8 cellular contexts compared by ENCODE assay signal in the genomic region with DNA sequence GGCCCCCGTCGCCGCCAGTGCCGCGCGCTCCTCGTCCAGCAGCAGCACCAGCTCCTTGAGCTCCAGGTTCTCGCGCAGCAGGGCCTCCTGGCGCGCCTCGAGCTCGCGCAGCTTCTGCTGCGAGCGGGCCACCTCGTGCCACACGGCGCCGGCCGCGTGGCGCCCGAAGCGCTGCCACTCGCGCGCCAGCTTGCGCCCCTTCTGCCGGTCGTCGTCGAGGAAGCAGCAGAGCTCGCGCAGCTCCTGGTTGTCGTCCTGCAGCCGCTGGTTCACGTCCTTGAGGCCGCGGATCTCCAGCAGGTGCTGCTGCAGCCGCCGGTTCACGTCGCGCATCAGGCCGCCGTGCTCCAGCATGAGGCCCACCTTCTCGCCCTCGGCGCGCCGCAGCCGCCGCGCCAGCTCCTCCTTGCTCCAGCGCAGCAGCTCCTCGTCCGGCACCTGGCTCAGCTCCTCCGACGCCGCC. TPM values are rescaled to one million over a fixed set of nuclear protein-coding genes. Genes with fewer than 3 reads are reported as not detected.
DNase-seq lines count a peak whose midpoint lies in the region; ATAC-seq, FAIRE-seq and TF ChIP-seq lines count a peak whose summit lies in the region.

No MANE protein-coding gene starts in this region.

- no peak overlapping the region for H3K4me2 ChIP-seq in endothelial cell of umbilical vein (ENCODE audit: insufficient read depth, low read length)

- CTCF ChIA-PET in activated CD4-positive, alpha-beta memory T cell treated with anti-CD3 and anti-CD28 coated beads for 36 hours (lab: Charles Lee) = interaction anchor here (0.9 to 1.3 kb wide), 3 partner anchors 8 to 80 kb away, joined by 3 to 8 read pairs (median 3); partner anchors contain the start of gene CYP46A1
- CTCF ChIA-PET in endothelial cell of umbilical vein (lab: Charles Lee) = interaction anchor here (0.9 to 8.0 kb wide), 14 partner anchors 9 to 92 kb away, joined by 3 to 61 read pairs (median 6); no protein-coding TSS in a partner anchor

- H3K4me1 ChIP-seq in endothelial cell of umbilical vein (ENCODE audit: control insufficient read depth, extremely low read depth, insufficient read depth, low read length) (peaks cover 26% of the 10 kb centered on the region), pancreas (peaks cover 27 to 32% (median 29%) of the 10 kb centered on the region in 3 donors)

- H3K4me3 ChIP-seq in LNCaP clone FGC (ENCODE audit: low read depth, low read length) = peak overlapping the region; percentile 66
- peak overlapping the region in 1 of 3 experiments; percentile 29 for H3K4me3 ChIP-seq in endothelial cell of umbilical vein (replicated peaks in 1 of 3; ENCODE audit: insufficient read depth in 1 of 3, low read depth in 1 of 3, low read length in 3 of 3)
- peak overlapping the region; percentile 11 to 89 (median 36) for H3K4me3 ChIP-seq in pancreas

- dilution Hi-C loops in endothelial cell of umbilical vein (cut with MboI; ENCODE audit: extremely low pct_ligation_motif_present, low sequenced_read_pairs) = no loop called here

- no peak for TF ChIP-seq POLR2A in endothelial cell of umbilical vein (IDR thresholded peaks at IDR 0.05; ENCODE audit: low read depth, low read length)

- H3K79me2 ChIP-seq in endothelial cell of umbilical vein (ENCODE audit: control insufficient read depth, insufficient read depth, low read length) = no peaks in the 10 kb centered on the region

- BruUV-seq in endothelial cell of umbilical vein (replicated peaks; lab: Mats Ljungman, UMichigan) = no TSS peak

- 6 to 11% methylated on average over 31 to 61 of the region's 61 CpGs for WGBS in pancreas, 2 donors

- intact Hi-C loops in activated CD4-positive, alpha-beta memory T cell treated with anti-CD3 and anti-CD28 coated beads for 36 hours (cut with micrococcal nuclease) = loop anchor here (10.0 kb wide), 1 partner anchor 461 kb away; the partner anchor contains the start of gene EVL
- intact Hi-C loops in endothelial cell of umbilical vein (cut with micrococcal nuclease) = loop anchor here (5.0 kb wide), 1 partner anchor 149 kb away; no protein-coding TSS in a partner anchor
- intact Hi-C loops in pancreas (cut with DNase I) = loop anchor here in 1 of 3 donors (5.0 kb wide), 1 partner anchor 41 kb away; no protein-coding TSS in a partner anchor

- peak overlapping the region; percentile 8 for H2AFZ ChIP-seq in endothelial cell of umbilical vein (ENCODE audit: low read depth, low read length)

- H3K9me3 Mint-ChIP-seq in activated CD4-positive, alpha-beta memory T cell treated with anti-CD3 and anti-CD28 coated beads for 36 hours = no peaks in the 10 kb centered on the region

- no peaks in the 10 kb centered on the region for H3K36me3 Mint-ChIP-seq in activated CD4-positive, alpha-beta memory T cell treated with anti-CD3 and anti-CD28 coated beads for 36 hours

- DNase-seq in LNCaP clone FGC (ENCODE audit: low read depth) = no peak
- peak; percentile 67 for DNase-seq in activated CD4-positive, alpha-beta memory T cell treated with anti-CD3 and anti-CD28 coated beads for 36 hours
- peak; percentile 57 for DNase-seq in endothelial cell of umbilical vein (ENCODE audit: low read depth, low spot score)
- DNase-seq in pancreas = peak; percentile 45 to 86 (median 61)
- no peak for DNase-seq in DMS153 treated with DMSO at 0.1 percent for 48 hours (lab: John Stamatoyannopoulos, UW; ENCODE audit: unreplicated experiment)
- DNase-seq in NAMALWA (ENCODE audit: low spot score) = no peak
- no peak for DNase-seq in SKM-1 treated with dmso at 0.1 percent for 144 hours (lab: John Stamatoyannopoulos, UW; ENCODE audit: unreplicated experiment)

- H3K9me1 ChIP-seq in endothelial cell of umbilical vein (replicated peaks; ENCODE audit: control insufficient read depth, extremely low read depth, insufficient read depth, low read length) = no peaks in the 10 kb centered on the region

- TF ChIP-seq CTCF in LNCaP clone FGC (IDR thresholded peaks at IDR 0.05; ENCODE audit: control insufficient read depth, extremely low read depth, insufficient read depth) (0 out of 2 replicates have a peak, but pooled peaks have one; percentile 8), endothelial cell of umbilical vein (IDR thresholded peaks at IDR 0.05; ENCODE audit: extremely low read depth in 1 of 2, insufficient read depth in 1 of 2, low read depth in 1 of 2, low read length in 2 of 2) (no peak), pancreas (IDR thresholded peaks at IDR 0.05) (no peak)

- H3K27me3 ChIP-seq in endothelial cell of umbilical vein (ENCODE audit: control insufficient read depth in 2 of 2, insufficient read depth in 2 of 2, low read length in 2 of 2) = peaks cover 0 to 5% of the 10 kb centered on the region in 2 experiments
- no peaks in the 10 kb centered on the region for H3K27me3 ChIP-seq in pancreas

- no peak for FAIRE-seq in endothelial cell of umbilical vein (lab: Jason Lieb, UNC)
- FAIRE-seq in pancreas (lab: Jason Lieb, UNC) = no peak

- H3K4me3 Mint-ChIP-seq in activated CD4-positive, alpha-beta memory T cell treated with anti-CD3 and anti-CD28 coated beads for 36 hours = peak overlapping the region; percentile 56

- ATAC-seq in GM19043 (IDR thresholded peaks at IDR 0.05; ENCODE audit: low read depth, unreplicated experiment) (peak; percentile 16), pancreas (no peak)

- no peaks in the 10 kb centered on the region for H4K20me1 ChIP-seq in endothelial cell of umbilical vein (replicated peaks; ENCODE audit: control insufficient read depth, extremely low read depth, insufficient read depth, low read length)

- POLR2A ChIA-PET in activated CD4-positive, alpha-beta memory T cell treated with anti-CD3 and anti-CD28 coated beads for 36 hours (lab: Charles Lee) = interaction anchor here (0.6 to 2.8 kb wide), 4 partner anchors 9 to 123 kb away, joined by 3 to 12 read pairs (median 8); partner anchors contain the start of genes CCNK, CYP46A1 and SETD3
- POLR2A ChIA-PET in endothelial cell of umbilical vein (lab: Charles Lee) = interaction anchor here (0.7 kb wide), 1 partner anchor 25 kb away, joined by 9 read pairs; no protein-coding TSS in a partner anchor

- no peak overlapping the region for H3K9ac ChIP-seq in endothelial cell of umbilical vein (replicated peaks; ENCODE audit: extremely low read depth, insufficient read depth, low read length)

- H3K9me3 ChIP-seq in endothelial cell of umbilical vein (replicated peaks; ENCODE audit: control insufficient read depth, insufficient read depth, low read length) (no peaks in the 10 kb centered on the region), pancreas (no peaks in the 10 kb centered on the region)

- no peak overlapping the region for H3K27ac Mint-ChIP-seq in activated CD4-positive, alpha-beta memory T cell treated with anti-CD3 and anti-CD28 coated beads for 36 hours

- no peaks in the 10 kb centered on the region for H3K27me3 Mint-ChIP-seq in activated CD4-positive, alpha-beta memory T cell treated with anti-CD3 and anti-CD28 coated beads for 36 hours

- H3K36me3 ChIP-seq in endothelial cell of umbilical vein (ENCODE audit: control insufficient read depth in 2 of 2, extremely low read depth in 1 of 2, insufficient read depth in 2 of 2, low read length in 2 of 2) (no peaks in the 10 kb centered on the region), pancreas (no peaks in the 10 kb centered on the region)

- no peak overlapping the region for H3K27ac ChIP-seq in endothelial cell of umbilical vein (ENCODE audit: insufficient read depth, low read depth, low read length)
- H3K27ac ChIP-seq in pancreas = no peak overlapping the region

- peaks cover 26% of the 10 kb centered on the region for H3K4me1 Mint-ChIP-seq in activated CD4-positive, alpha-beta memory T cell treated with anti-CD3 and anti-CD28 coated beads for 36 hours (ENCODE audit: low read depth)

TF ChIP-seq in endothelial cell of umbilical vein, 7 proteins besides CTCF, POLR2A, EP300 and RAD21:
- TF ChIP-seq MAX (IDR thresholded peaks at IDR 0.05; ENCODE audit: insufficient read depth, insufficient read length) (peak; percentile 80), EZH2 (IDR thresholded peaks at IDR 0.05; ENCODE audit: borderline replicate concordance, low read depth, low read length, severe bottlenecking) (peak; percentile 97), POLR2AphosphoS5 (IDR thresholded peaks at IDR 0.05; ENCODE audit: insufficient read depth, low read depth, low read length) (no peak), JUN (IDR thresholded peaks at IDR 0.05; ENCODE audit: borderline replicate concordance, insufficient read depth, insufficient read length, low read depth) (no peak)
TF ChIP-seq in endothelial cell of umbilical vein: peak in this region for 2.

RNA-seq across cellular contexts. Expression of gene CCDC85C, which starts 0.5 kb away (rescaled TPM):
- 10 to 100 TPM; 10.7 to 12.3 TPM for total RNA-seq in activated CD4-positive, alpha-beta memory T cell treated with anti-CD3 and anti-CD28 coated beads for 36 hours
- total RNA-seq in endothelial cell of umbilical vein (17.8 and 22.2 TPM in 2 replicates), pancreas (10 to 100 TPM; 14.4 to 22.2 (median 17.6) TPM)
- polyA plus RNA-seq in endothelial cell of umbilical vein (6.5 and 7.5 TPM in 2 replicates), pancreas (10 to 100 TPM in 1 of 2 donors, 1 to 10 TPM in 1; 9.5 to 19.5 TPM)
- polyA plus RNA-seq in endothelial cell of umbilical vein (2011; cell fraction: cytosol; rRNA removed) = 8.3 and 10.0 TPM in 2 replicates
- 8.3 and 9.3 TPM in 2 replicates for polyA plus RNA-seq in endothelial cell of umbilical vein (2011; cell fraction: nucleus; rRNA removed)
- polyA plus RNA-seq in endothelial cell of umbilical vein (2012) = 9.1 and 9.5 TPM in 2 replicates
- polyA minus RNA-seq in endothelial cell of umbilical vein = 13.6 and 14.0 TPM in 2 replicates
- 29.1 TPM for polyA minus RNA-seq in endothelial cell of umbilical vein (2011; cell fraction: cytosol; rRNA and poly(A)+ RNA removed)
- 4.2 and 5.7 TPM in 2 replicates for polyA minus RNA-seq in endothelial cell of umbilical vein (2011; cell fraction: nucleus; rRNA and poly(A)+ RNA removed)

RNA-seq across cellular contexts. Expression of gene HHIPL1, which starts 41.4 kb away (rescaled TPM):
- under 1 TPM; 0.29 to 0.38 TPM for total RNA-seq in activated CD4-positive, alpha-beta memory T cell treated with anti-CD3 and anti-CD28 coated beads for 36 hours
- 2.0 and 2.1 TPM in 2 replicates for total RNA-seq in endothelial cell of umbilical vein
- 1.3 TPM in 2 replicates for polyA plus RNA-seq in endothelial cell of umbilical vein
- 0.63 and 0.96 TPM in 2 replicates for polyA plus RNA-seq in endothelial cell of umbilical vein (2011; cell fraction: cytosol; rRNA removed)
- polyA plus RNA-seq in endothelial cell of umbilical vein (2011; cell fraction: nucleus; rRNA removed) = 0.99 and 1.3 TPM in 2 replicates
- 1.3 and 2.9 TPM in 2 replicates for polyA plus RNA-seq in endothelial cell of umbilical vein (2012)
- polyA minus RNA-seq in endothelial cell of umbilical vein = 0.96 and 1.5 TPM in 2 replicates
- not detected for polyA minus RNA-seq in endothelial cell of umbilical vein (2011; cell fraction: cytosol; rRNA and poly(A)+ RNA removed)
- polyA minus RNA-seq in endothelial cell of umbilical vein (2011; cell fraction: nucleus; rRNA and poly(A)+ RNA removed) = 1.2 and 2.0 TPM in 2 replicates
- 1 to 10 TPM in 1 of 6 donors, under 1 TPM in 5; 0.13 to 1.2 (median 0.29) TPM for total RNA-seq in pancreas
- under 1 TPM; 0.09 to 0.23 TPM for polyA plus RNA-seq in pancreas

Comparison
In these comparisons a context has a peak if more than half of its experiments do, and no peak if none do; other contexts are left out.
1. DNase-seq: peak in activated CD4-positive, alpha-beta memory T cell treated with anti-CD3 and anti-CD28 coated beads for 36 hours (single experiment), endothelial cell of umbilical vein (single experiment) and pancreas (6 of 6); none in LNCaP clone FGC (single experiment), DMS153 treated with DMSO at 0.1 percent for 48 hours (single experiment), NAMALWA (single experiment) and SKM-1 treated with dmso at 0.1 percent for 144 hours (single experiment).